Comparison of ENCODE assay signal across 16 cellular contexts in the genomic region with DNA sequence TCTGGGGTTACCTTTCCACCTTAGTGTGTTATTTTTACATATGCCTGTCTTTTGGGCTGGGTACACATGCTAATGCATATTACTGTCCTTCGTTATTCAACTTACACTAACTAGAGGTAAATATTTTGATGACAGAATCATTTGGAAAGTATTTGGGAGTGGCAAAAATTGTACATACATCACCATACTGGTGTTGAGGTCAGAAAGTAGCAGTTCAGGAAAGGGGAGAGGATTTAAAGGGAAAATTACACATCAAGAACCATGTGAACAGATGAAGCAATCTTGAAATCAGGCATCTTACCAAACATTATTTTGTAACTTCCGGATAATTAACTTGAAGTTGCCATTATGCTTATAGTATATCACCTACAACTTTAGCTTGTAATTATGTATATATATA.
"Had no signal": no experiment of that assay in that cellular context is flagged by ENCODE, and none has a peak within 500 bp of the region (broad histone marks: within the 10 kb centered on the region; RNA-seq: fewer than 3 reads in every experiment).

No MANE protein-coding gene starts in this region.

- H3K27me3 ChIP-seq: left lung, ovary, stomach, testis had no signal

- H3K4me1 ChIP-seq: left lung, stomach, testis had no signal

- H3K27ac ChIP-seq: dorsolateral prefrontal cortex, left lung, ovary, stomach, testis had no signal

- H3K36me3 ChIP-seq: left lung, ovary, stomach had no signal

- H3K9me3 ChIP-seq: left lung, ovary, stomach, testis had no signal

- H3K4me3 ChIP-seq: dorsolateral prefrontal cortex, left lung, ovary, stomach, testis had no signal

- DNase-seq: activated CD4-positive, alpha-beta T cell treated with anti-CD3 and anti-CD28 coated beads, Interleukin-2, amount 50 U/mL, for 1 hour; activated naive CD4-positive, alpha-beta T cell; activated naive CD8-positive, alpha-beta T cell treated with anti-CD3 and anti-CD28 coated beads, Interleukin-2, amount 10 ng/mL, durations not matched to agents 7 days and 5 days; activated T-cell treated with anti-CD3 and anti-CD28 coated beads for 4 hours; aorta; dorsolateral prefrontal cortex; endodermal cell; kidney; left lung; naive thymus-derived CD4-positive, alpha-beta T cell; ovary; stimulated activated CD4-positive, alpha-beta T cell treated with anti-CD3 and anti-CD28 coated beads, Interleukin-12 subunit alpha, Interleukin-12 subunit beta, amount 100 ng/mL, for 4 hours; stimulated activated CD4-positive, alpha-beta T cell treated with anti-CD3 and anti-CD28 coated beads, Interleukin-2, amount 100 ng/mL, for 24 hours; stomach; SW 1271; testis had no signal

- ATAC-seq: left lung; naive thymus-derived CD4-positive, alpha-beta T cell had no signal
